ENCODE assay signal across 8 cellular contexts in genomic region chr16:69448470-69449193, GRCh38. TPM values are rescaled to one million over a fixed set of nuclear protein-coding genes. Genes with fewer than 3 reads are reported as not detected.
A peak's percentile ranks its signal among the peaks of the same experiment; 100 is the strongest.
DNase-seq lines count a peak whose midpoint lies in the region; ATAC-seq and TF ChIP-seq lines count a peak whose summit lies in the region.

No MANE protein-coding gene starts in this region.

- no peak overlapping the region for H3K4me3 ChIP-seq in mucosa of descending colon

- no peaks in the 10 kb centered on the region for H3K36me3 ChIP-seq in mucosa of descending colon (ENCODE audit: low read depth)

- DNase-seq in Ammon's horn (ENCODE audit: low spot score) (peak; percentile 61), NCI-H1105 treated with DMSO at 0.1 percent for 48 hours (lab: John Stamatoyannopoulos, UW) (peak; percentile 86), cerebellar cortex (ENCODE audit: low spot score) (peak; percentile 31), mucosa of descending colon (peak in 1 of 3 donors; percentile 22), mesenteric fat pad (ENCODE audit: low spot score) (no peak), NCI-H1417 treated with DMSO at 0.1 percent for 48 hours (lab: John Stamatoyannopoulos, UW) (no peak), SHP77 (lab: John Stamatoyannopoulos, UW) (no peak)

- ATAC-seq in mucosa of descending colon = peak; percentile 82
- ATAC-seq in GM18520 (IDR thresholded peaks at IDR 0.05; ENCODE audit: unreplicated experiment) = no peak

- H3K9me3 ChIP-seq in mucosa of descending colon = no peaks in the 10 kb centered on the region

- TF ChIP-seq CTCF in mucosa of descending colon (IDR thresholded peaks at IDR 0.05) = no peak

- peaks cover 16% of the 10 kb centered on the region for H3K4me1 ChIP-seq in mucosa of descending colon (ENCODE audit: low read depth)

- intact Hi-C loops in mucosa of descending colon (cut with DNase I, micrococcal nuclease) = no loop called here

RNA-seq across cellular contexts. Expression of gene CYB5B, which starts 24.2 kb away (rescaled TPM):
- total RNA-seq in mucosa of descending colon (100 to 1,000 TPM; 121 to 187 (median 159) TPM), mesenteric fat pad (62.5 TPM)

Comparison
In these comparisons a context has a peak if more than half of its experiments do, and no peak if none do; other contexts are left out.
1. DNase-seq: peak in Ammon's horn (single experiment), NCI-H1105 treated with DMSO at 0.1 percent for 48 hours (single experiment) and cerebellar cortex (single experiment); none in mesenteric fat pad (single experiment), NCI-H1417 treated with DMSO at 0.1 percent for 48 hours (single experiment) and SHP77 (0 of 2).